10 cellular contexts compared by ENCODE assay signal in the genomic region with DNA sequence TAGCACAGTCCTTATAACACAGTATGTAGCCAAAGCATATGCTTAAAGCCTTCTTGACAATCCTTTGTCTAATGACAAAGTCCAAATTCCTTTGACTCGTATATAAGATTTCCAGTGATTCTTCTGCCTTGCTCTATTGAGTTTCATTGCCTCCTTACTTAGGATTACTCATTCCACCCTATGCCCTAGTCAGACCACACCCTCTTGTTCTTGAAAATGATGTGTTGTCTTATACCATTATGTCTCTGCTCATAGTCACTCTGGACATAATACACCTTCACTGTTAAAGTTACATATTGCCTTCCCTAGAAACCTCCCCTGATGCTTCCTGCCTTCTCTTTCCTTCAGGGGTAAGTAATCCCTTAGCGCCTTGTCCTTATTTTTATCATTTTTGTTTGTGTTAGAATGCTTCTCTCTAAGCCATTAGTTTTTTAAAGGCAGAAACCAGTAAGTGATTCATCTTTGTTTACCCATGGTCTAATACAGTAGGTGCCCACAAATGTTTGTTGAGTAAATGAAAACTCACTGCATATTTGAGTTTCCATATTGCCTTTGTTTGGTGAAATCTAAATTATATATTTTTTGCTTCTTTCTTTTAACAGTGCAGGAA. TPM values are rescaled to one million over a fixed set of nuclear protein-coding genes. Genes with fewer than 3 reads are reported as not detected.
A peak's percentile ranks its signal among the peaks of the same experiment; 100 is the strongest.
DNase-seq lines count a peak whose midpoint lies in the region; ATAC-seq and TF ChIP-seq lines count a peak whose summit lies in the region.
"Had no signal": no experiment of that assay in that cellular context is flagged by ENCODE, and none has a peak within 500 bp of the region (broad histone marks: within the 10 kb centered on the region; RNA-seq: fewer than 3 reads in every experiment).

No MANE protein-coding gene starts in this region.

- H2AFZ ChIP-seq in GM23248, result no peak overlapping the region
- H2AFZ ChIP-seq in PC-3 (ENCODE audit: low read length), result 0 out of 2 replicates have a peak overlapping the region, but pooled peaks have one; percentile 8
- H2AFZ ChIP-seq: neural progenitor cell had no signal

- no peaks in the 10 kb centered on the region for H3K36me3 ChIP-seq in GM23248 (ENCODE audit: low read depth)
- no peaks in the 10 kb centered on the region for H3K36me3 ChIP-seq in PC-3 (ENCODE audit: low read depth, low read length)
- H3K36me3 ChIP-seq: neural progenitor cell had no signal

- peaks cover 79% of the 10 kb centered on the region for H3K79me2 ChIP-seq in GM23248 (ENCODE audit: insufficient read depth)
- peaks cover 65% of the 10 kb centered on the region for H3K79me2 ChIP-seq in PC-3 (ENCODE audit: low read length)

- H3F3A ChIP-seq in GM23248 (ENCODE audit: insufficient read depth), result peaks cover 30% of the 10 kb centered on the region
- H3F3A ChIP-seq in PC-3 (ENCODE audit: low read length, unreplicated experiment), result peaks cover 8% of the 10 kb centered on the region

- peaks cover 27% of the 10 kb centered on the region for H3K4me1 Mint-ChIP-seq in activated CD4-positive, alpha-beta memory T cell treated with anti-CD3 and anti-CD28 coated beads for 36 hours (ENCODE audit: low read depth)

- no peak overlapping the region for H3K4me3 ChIP-seq in GM23248
- H3K4me3 ChIP-seq in PC-3 (ENCODE audit: low read length), result peak overlapping the region; percentile 50
- H3K4me3 ChIP-seq: neural progenitor cell had no signal

- H3K27me3 ChIP-seq in GM23248 (replicated peaks; ENCODE audit: insufficient read depth), result no peaks in the 10 kb centered on the region
- no peaks in the 10 kb centered on the region for H3K27me3 ChIP-seq in PC-3 (ENCODE audit: low read length)
- H3K27me3 ChIP-seq: neural progenitor cell had no signal

- H4K20me1 ChIP-seq in GM23248 (ENCODE audit: insufficient read depth) (no peaks in the 10 kb centered on the region), PC-3 (ENCODE audit: low read length) (no peaks in the 10 kb centered on the region)

- H3K4me1 ChIP-seq in GM23248 (ENCODE audit: insufficient read depth) (peaks cover 56% of the 10 kb centered on the region), PC-3 (ENCODE audit: insufficient read depth, low read length) (peaks cover 45% of the 10 kb centered on the region)
- H3K4me1 ChIP-seq: neural progenitor cell had no signal

- in situ Hi-C loops in GM23248 (cut with MboI), result no loop called here

- ATAC-seq in PC-3, result peak; percentile 92

- DNase-seq in EH (ENCODE audit: low read depth) (peak; percentile 41), GM23248 (peak; percentile 79), PC-3 (peak; percentile 92), iris pigment epithelial cell (ENCODE audit: low read depth) (peak; percentile 56), HUDEP-2 (lab: John Stamatoyannopoulos, UW; ENCODE audit: unreplicated experiment in 76 of 76) (no peak), NCI-H1694 treated with DMSO at 0.1 percent for 48 hours (lab: John Stamatoyannopoulos, UW) (no peak)
- no peak for DNase-seq in activated CD4-positive, alpha-beta T cell treated with anti-CD3 and anti-CD28 coated beads for 1 hour
- DNase-seq in activated CD4-positive, alpha-beta memory T cell treated with anti-CD3 and anti-CD28 coated beads for 36 hours, result no peak
- DNase-seq: NCI-H187 treated with DMSO at 0.1 percent for 48 hours had no signal

- H3K27ac ChIP-seq in GM23248, result peak overlapping the region; percentile 66
- H3K27ac ChIP-seq in PC-3 (ENCODE audit: low read length), result peak overlapping the region; percentile 98
- H3K27ac ChIP-seq: neural progenitor cell had no signal

- POLR2A ChIA-PET in PC-3 (lab: Charles Lee; ENCODE audit: unreplicated experiment), result no interaction called here
- POLR2A ChIA-PET in activated CD4-positive, alpha-beta memory T cell treated with anti-CD3 and anti-CD28 coated beads for 36 hours (lab: Charles Lee), result no interaction called here

- no peak overlapping the region for H3K4me3 Mint-ChIP-seq in activated CD4-positive, alpha-beta memory T cell treated with anti-CD3 and anti-CD28 coated beads for 36 hours
- H3K4me3 Mint-ChIP-seq: neural progenitor cell had no signal

- H3K36me3 Mint-ChIP-seq in activated CD4-positive, alpha-beta memory T cell treated with anti-CD3 and anti-CD28 coated beads for 36 hours, result peaks cover 4% of the 10 kb centered on the region

- CTCF ChIA-PET in PC-3 (lab: Charles Lee), result no interaction called here
- CTCF ChIA-PET in activated CD4-positive, alpha-beta memory T cell treated with anti-CD3 and anti-CD28 coated beads for 36 hours (lab: Charles Lee), result no interaction called here

- BruUV-seq in PC-3 (replicated peaks; lab: Mats Ljungman, UMichigan), result no TSS peak

- H3K27ac Mint-ChIP-seq in activated CD4-positive, alpha-beta memory T cell treated with anti-CD3 and anti-CD28 coated beads for 36 hours, result no peak overlapping the region
- H3K27ac Mint-ChIP-seq: neural progenitor cell had no signal

- no peaks in the 10 kb centered on the region for H3K9me3 ChIP-seq in GM23248 (ENCODE audit: low read depth)
- H3K9me3 ChIP-seq in PC-3 (ENCODE audit: low read length), result no peaks in the 10 kb centered on the region

- 50 to 63% methylated on average over 2 of the region's 2 CpGs for WGBS in GM23248 (ENCODE audit: low coverage in 1 of 2, low lambda C conversion rate in 2 of 2, missing lambda C conversion rate in 2 of 2), 2 experiments

- H3K9ac ChIP-seq in GM23248, result no peak overlapping the region
- peak overlapping the region; percentile 90 for H3K9ac ChIP-seq in PC-3 (ENCODE audit: low read length)
- H3K9ac ChIP-seq: neural progenitor cell had no signal

- H3K9me2 ChIP-seq in GM23248 (ENCODE audit: insufficient read depth), result no peaks in the 10 kb centered on the region
- H3K9me2 ChIP-seq in PC-3 (replicated peaks; ENCODE audit: low read length), result no peaks in the 10 kb centered on the region

- no peaks in the 10 kb centered on the region for H3K9me3 Mint-ChIP-seq in activated CD4-positive, alpha-beta memory T cell treated with anti-CD3 and anti-CD28 coated beads for 36 hours

- TF ChIP-seq CTCF in PC-3 (conservative IDR thresholded peaks at IDR 0.05; ENCODE audit: low read depth, low read length), result no peak

- H3K4me2 ChIP-seq in GM23248 (ENCODE audit: unreplicated experiment), result no peak overlapping the region
- H3K4me2 ChIP-seq in PC-3 (ENCODE audit: low read length), result peak overlapping the region; percentile 83
- H3K4me2 ChIP-seq: neural progenitor cell had no signal

- no peaks in the 10 kb centered on the region for H3K27me3 Mint-ChIP-seq in activated CD4-positive, alpha-beta memory T cell treated with anti-CD3 and anti-CD28 coated beads for 36 hours

- intact Hi-C loops in PC-3 (cut with micrococcal nuclease), result loop anchor here (1.0 to 2.0 kb wide), 4 partner anchors 19 to 113 kb away; partner anchors contain the start of gene GPD2
- intact Hi-C loops in activated CD4-positive, alpha-beta memory T cell treated with anti-CD3 and anti-CD28 coated beads for 36 hours (cut with micrococcal nuclease), result no loop called here

RNA-seq across cellular contexts. Expression of gene GPD2, which starts 19.3 kb away (rescaled TPM):
- 37.7 and 62.3 TPM in 2 replicates for total RNA-seq in GM23248 (2014; rRNA removed; shearing (Covaris generic))
- polyA plus RNA-seq in GM23248 (2016; fragmentation: Nextera tagmentation; extraction: Ambion mirVana), result 16.1 and 18.6 TPM in 2 replicates
- total RNA-seq in PC-3 (2014; rRNA removed), result 91.3 and 107 TPM in 2 replicates
- total RNA-seq in activated CD4-positive, alpha-beta memory T cell treated with anti-CD3 and anti-CD28 coated beads for 36 hours, result 10 to 100 TPM; 27.3 to 28.6 TPM

Comparison
In these comparisons a context has a peak if more than half of its experiments do, and no peak if none do; other contexts are left out.
1. DNase-seq: peak in EH (single experiment), GM23248 (single experiment), PC-3 (single experiment) and iris pigment epithelial cell (single experiment); none in HUDEP-2 (0 of 76), activated CD4-positive, alpha-beta T cell treated with anti-CD3 and anti-CD28 coated beads for 1 hour (single experiment), NCI-H1694 treated with DMSO at 0.1 percent for 48 hours (single experiment) and activated CD4-positive, alpha-beta memory T cell treated with anti-CD3 and anti-CD28 coated beads for 36 hours (single experiment).